ENCODE assay signal across 16 cellular contexts in the genomic region with DNA sequence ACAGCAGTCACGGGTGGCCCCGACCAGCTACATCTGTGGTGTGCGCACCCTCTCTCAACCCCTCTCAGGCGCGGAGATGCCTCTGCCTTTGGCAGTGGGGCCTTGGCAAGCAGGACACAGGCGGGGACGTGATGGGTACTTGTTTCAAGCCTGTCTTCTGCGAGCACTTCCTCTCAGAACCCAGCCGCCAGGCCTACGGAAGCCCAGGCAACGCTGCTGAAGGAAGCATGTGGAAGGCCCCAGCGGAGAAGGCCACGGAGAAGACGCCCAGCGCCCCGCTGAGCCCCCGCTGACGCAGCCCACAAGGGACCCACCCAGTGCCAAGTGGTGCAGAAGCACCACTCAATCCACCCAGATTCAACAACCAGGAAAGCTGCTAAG. TPM values are rescaled to one million over a fixed set of nuclear protein-coding genes. Genes with fewer than 3 reads are reported as not detected.
DNase-seq lines count a peak whose midpoint lies in the region; ATAC-seq and TF ChIP-seq lines count a peak whose summit lies in the region.
"Had no signal": no experiment of that assay in that cellular context is flagged by ENCODE, and none has a peak within 500 bp of the region (broad histone marks: within the 10 kb centered on the region; RNA-seq: fewer than 3 reads in every experiment).

No MANE protein-coding gene starts in this region.

- CTCF ChIA-PET in activated naive CD4-positive, alpha-beta T cell treated with anti-CD3 and anti-CD28 coated beads for 36 hours (lab: Charles Lee) = interaction anchor here (0.6 kb wide), 1 partner anchor 27 kb away, joined by 6 read pairs; no protein-coding TSS in a partner anchor
- CTCF ChIA-PET in PC-9 (lab: Charles Lee) = no interaction called here

- H3K36me3 Mint-ChIP-seq in activated naive CD4-positive, alpha-beta T cell treated with anti-CD3 and anti-CD28 coated beads for 36 hours (ENCODE audit: low read depth) = peaks cover 7% of the 10 kb centered on the region
- peaks cover 0 to 9% of the 10 kb centered on the region in 2 donors for H3K36me3 Mint-ChIP-seq in activated naive CD4-positive, alpha-beta T cell treated with anti-CD3 and anti-CD28 coated beads, Interleukin-2, amount 50 U/mL, for 72 hours

- ATAC-seq in activated naive CD4-positive, alpha-beta T cell treated with anti-CD3 and anti-CD28 coated beads, Interleukin-2, amount 50 U/mL, for 72 hours = no peak
- ATAC-seq in Right ventricle myocardium inferior = peak; percentile 19
- peak; percentile 31 for ATAC-seq in aorta (ENCODE audit: low FRiP score)
- no peak for ATAC-seq in HG02798 (IDR thresholded peaks at IDR 0.05; ENCODE audit: poor library complexity, unreplicated experiment)
- no peak for ATAC-seq in HG02885 (IDR thresholded peaks at IDR 0.05; ENCODE audit: poor library complexity, unreplicated experiment)
- ATAC-seq: A549, PC-3 had no signal

- no peak overlapping the region for H3K4me3 Mint-ChIP-seq in activated naive CD4-positive, alpha-beta T cell treated with anti-CD3 and anti-CD28 coated beads for 36 hours

- no peaks in the 10 kb centered on the region for H3K27me3 ChIP-seq in neutrophil
- no peaks in the 10 kb centered on the region for H3K27me3 ChIP-seq in aorta (ENCODE audit: control insufficient read depth in 1 of 2, insufficient read depth in 2 of 2, low read length in 1 of 2)
- no peaks in the 10 kb centered on the region for H3K27me3 ChIP-seq in PC-9 (ENCODE audit: insufficient read depth, low read depth)

- H3K4me1 ChIP-seq in neutrophil (ENCODE audit: control insufficient read depth in 1 of 2, insufficient read depth in 1 of 2, low read depth in 1 of 2, low read length in 1 of 2) (peaks cover 22% of the 10 kb centered on the region in 2 experiments), aorta (ENCODE audit: control insufficient read depth in 1 of 2, insufficient read depth in 2 of 2, low read length in 2 of 2) (no peaks in the 10 kb centered on the region), PC-9 (replicated peaks; ENCODE audit: insufficient read depth) (no peaks in the 10 kb centered on the region)

- H3K27ac Mint-ChIP-seq in activated naive CD4-positive, alpha-beta T cell treated with anti-CD3 and anti-CD28 coated beads for 36 hours = no peak overlapping the region
- H3K27ac Mint-ChIP-seq in activated naive CD4-positive, alpha-beta T cell treated with anti-CD3 and anti-CD28 coated beads, Interleukin-2, amount 50 U/mL, for 72 hours = peak overlapping the region in 1 of 2 donors; percentile 50

- H3K36me3 ChIP-seq in neutrophil = no peaks in the 10 kb centered on the region
- H3K36me3 ChIP-seq in aorta (ENCODE audit: control insufficient read depth in 1 of 2, insufficient read depth in 2 of 2, low read length in 1 of 2) = peaks cover 0 to 2% of the 10 kb centered on the region in 2 donors
- H3K36me3 ChIP-seq in PC-9 (ENCODE audit: low read depth) = no peaks in the 10 kb centered on the region

- DNase-seq in activated naive CD4-positive, alpha-beta T cell treated with anti-CD3 and anti-CD28 coated beads for 36 hours = peak; percentile 29
- DNase-seq in activated naive CD4-positive, alpha-beta T cell treated with anti-CD3 and anti-CD28 coated beads, Interleukin-2, amount 50 U/mL, for 72 hours (ENCODE audit: low spot score in 2 of 2) = no peak
- DNase-seq in Right ventricle myocardium inferior (ENCODE audit: missing footprints) (no peak), aorta (peak in 1 of 2 donors; percentile 78), PC-9 (no peak)
- DNase-seq: activated CD4-positive, alpha-beta T cell treated with anti-CD3 and anti-CD28 coated beads for 48 hours; activated naive CD4-positive, alpha-beta T cell treated with Interleukin-2 at 50 U/mL for 16 hours; Calu3; IMR-90; NCI-H446; PC-3; SW 1271 had no signal

- intact Hi-C loops in activated naive CD4-positive, alpha-beta T cell treated with anti-CD3 and anti-CD28 coated beads for 36 hours (cut with micrococcal nuclease) = no loop called here
- intact Hi-C loops in Right ventricle myocardium inferior (cut with DNase I) (no loop called here), aorta (cut with DNase I) (no loop called here), PC-9 (cut with micrococcal nuclease; ENCODE audit: unreplicated experiment) (no loop called here)

- no peaks in the 10 kb centered on the region for H4K20me1 ChIP-seq in PC-9 (ENCODE audit: insufficient read depth)

- H3K4me2 ChIP-seq in PC-9 = no peak overlapping the region
- H3K4me2 ChIP-seq: A549 had no signal

- no TSS peak for BruUV-seq in PC-9 (replicated peaks; lab: Mats Ljungman, UMichigan)

- peaks cover 18% of the 10 kb centered on the region for H3K4me1 Mint-ChIP-seq in activated naive CD4-positive, alpha-beta T cell treated with anti-CD3 and anti-CD28 coated beads for 36 hours (ENCODE audit: low read depth)

- TF ChIP-seq CTCF in neutrophil (IDR thresholded peaks at IDR 0.05) = no peak
- TF ChIP-seq CTCF in PC-9 (conservative IDR thresholded peaks at IDR 0.05) = no peak

- no peak overlapping the region for H3K4me3 ChIP-seq in neutrophil (ENCODE audit: low read depth in 1 of 2, low read length in 1 of 2)
- H3K4me3 ChIP-seq in aorta (ENCODE audit: low read length in 2 of 2) = no peak overlapping the region
- no peak overlapping the region for H3K4me3 ChIP-seq in PC-9
- H3K4me3 ChIP-seq: A549 had no signal

- H3K27ac ChIP-seq in neutrophil (peak overlapping the region; percentile 72), aorta (ENCODE audit: low read depth in 1 of 2, low read length in 2 of 2) (no peak overlapping the region), PC-9 (no peak overlapping the region)

- 0 out of 2 replicates have a peak, but pooled peaks cover 3% of the 10 kb centered on the region for H3F3A ChIP-seq in PC-9 (ENCODE audit: insufficient read depth, low read depth)

- 87 to 94% methylated on average over 18 of the region's 18 CpGs for WGBS in aorta, 2 donors

- POLR2A ChIA-PET in PC-9 (lab: Charles Lee; ENCODE audit: unreplicated experiment) = no interaction called here

- no peak overlapping the region for H2AFZ ChIP-seq in PC-9

- peaks cover 3% of the 10 kb centered on the region; the same call in 1 of the 2 replicates for H3K79me2 ChIP-seq in PC-9 (ENCODE audit: low read depth)

- H3K9me2 ChIP-seq in PC-9 (ENCODE audit: insufficient read depth) = no peaks in the 10 kb centered on the region

- no peaks in the 10 kb centered on the region for H3K9me3 Mint-ChIP-seq in activated naive CD4-positive, alpha-beta T cell treated with anti-CD3 and anti-CD28 coated beads for 36 hours
- no peaks in the 10 kb centered on the region for H3K9me3 Mint-ChIP-seq in activated naive CD4-positive, alpha-beta T cell treated with anti-CD3 and anti-CD28 coated beads, Interleukin-2, amount 50 U/mL, for 72 hours

- H3K27me3 Mint-ChIP-seq in activated naive CD4-positive, alpha-beta T cell treated with anti-CD3 and anti-CD28 coated beads for 36 hours (ENCODE audit: low read depth) = no peaks in the 10 kb centered on the region

- H3K9me3 ChIP-seq in neutrophil = no peaks in the 10 kb centered on the region
- H3K9me3 ChIP-seq in aorta (ENCODE audit: control insufficient read depth, low read length) = no peaks in the 10 kb centered on the region
- H3K9me3 ChIP-seq in PC-9 (ENCODE audit: insufficient read depth, low read depth) = no peaks in the 10 kb centered on the region
- H3K9me3 ChIP-seq: A549 had no signal

RNA-seq across cellular contexts. Expression of gene SERPINB6, which starts 13.0 kb away (rescaled TPM):
- total RNA-seq in activated naive CD4-positive, alpha-beta T cell treated with anti-CD3 and anti-CD28 coated beads for 36 hours = 10 to 100 TPM; 31.2 to 31.4 TPM
- 10 to 100 TPM; 11.1 to 78.4 TPM for total RNA-seq in activated naive CD4-positive, alpha-beta T cell treated with anti-CD3 and anti-CD28 coated beads, Interleukin-2, amount 50 U/mL, for 72 hours
- total RNA-seq in Right ventricle myocardium inferior = 275 TPM
- 100 to 1,000 TPM; 111 to 132 TPM for total RNA-seq in aorta
- polyA plus RNA-seq in aorta = 100 to 1,000 TPM; 174 to 243 TPM
- 169 and 187 TPM in 2 replicates for total RNA-seq in PC-9 (2021)

RNA-seq across cellular contexts. Expression of gene NQO2, which starts 41.4 kb away (rescaled TPM):
- total RNA-seq in activated naive CD4-positive, alpha-beta T cell treated with anti-CD3 and anti-CD28 coated beads for 36 hours = 10 to 100 TPM; 18.8 to 21.1 TPM
- total RNA-seq in activated naive CD4-positive, alpha-beta T cell treated with anti-CD3 and anti-CD28 coated beads, Interleukin-2, amount 50 U/mL, for 72 hours = 10 to 100 TPM; 33.4 to 37.5 TPM
- total RNA-seq in Right ventricle myocardium inferior (57.5 TPM), aorta (10 to 100 TPM; 23.2 to 40.3 TPM), PC-9 (2021) (79.4 and 82.9 TPM in 2 replicates)
- polyA plus RNA-seq in aorta = 10 to 100 TPM; 58.6 to 58.9 TPM

RNA-seq across cellular contexts. Expression of gene SERPINB9, which starts 55.2 kb away (rescaled TPM):
- total RNA-seq in activated naive CD4-positive, alpha-beta T cell treated with anti-CD3 and anti-CD28 coated beads for 36 hours = 10 to 100 TPM; 72.2 to 75.8 TPM
- 100 to 1,000 TPM in 1 of 2 donors, 10 to 100 TPM in 1; 51.3 to 102 TPM for total RNA-seq in activated naive CD4-positive, alpha-beta T cell treated with anti-CD3 and anti-CD28 coated beads, Interleukin-2, amount 50 U/mL, for 72 hours
- total RNA-seq in Right ventricle myocardium inferior = 3.2 TPM
- total RNA-seq in aorta = 10 to 100 TPM; 11.5 to 14.5 TPM
- 1 to 10 TPM; 4.9 to 5.4 TPM for polyA plus RNA-seq in aorta
- 1.7 and 2.4 TPM in 2 replicates for total RNA-seq in PC-9 (2021)

Comparison
In these comparisons a context has a peak if more than half of its experiments do, and no peak if none do; other contexts are left out.
1. ATAC-seq: peak in Right ventricle myocardium inferior (single experiment) and aorta (single experiment); none in activated naive CD4-positive, alpha-beta T cell treated with anti-CD3 and anti-CD28 coated beads, Interleukin-2, amount 50 U/mL, for 72 hours (0 of 2), HG02798 (single experiment) and HG02885 (single experiment).